Comparison of ENCODE assay signal across 17 cellular contexts in the genomic region with DNA sequence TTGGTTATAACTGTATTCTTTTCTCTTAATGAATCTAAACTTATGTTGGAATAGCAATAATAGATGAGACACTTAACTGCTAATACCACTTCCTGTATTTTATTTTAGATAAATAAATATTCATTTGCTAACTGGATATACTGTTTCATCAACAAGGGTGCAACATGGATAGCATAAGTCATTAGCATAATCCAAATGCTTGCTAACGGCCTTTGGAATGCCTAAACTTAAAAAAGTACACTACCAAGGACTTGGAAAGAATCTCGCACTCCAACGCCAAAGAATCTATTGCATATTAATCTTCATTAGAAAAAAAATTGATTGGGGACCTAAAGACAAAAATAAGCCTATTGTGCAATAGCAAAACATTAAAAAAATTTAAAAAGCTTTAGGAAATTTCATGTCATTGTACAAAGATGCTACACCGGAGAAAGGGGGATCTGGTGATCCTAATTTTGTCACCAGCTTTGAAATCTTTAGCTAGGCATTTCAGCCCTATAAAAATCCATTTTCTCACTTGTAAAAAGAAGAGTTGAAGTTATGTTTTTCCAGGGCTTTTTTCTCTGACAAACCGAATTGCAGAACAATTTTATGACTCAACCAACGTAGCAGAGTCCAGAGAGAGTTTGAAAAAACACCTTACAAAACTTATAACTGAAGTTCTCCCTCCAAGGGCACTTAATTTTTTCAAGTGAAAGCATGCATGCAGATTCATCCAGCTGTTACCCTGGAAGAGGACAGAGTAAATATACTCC. TPM values are rescaled to one million over a fixed set of nuclear protein-coding genes. Genes with fewer than 3 reads are reported as not detected.
DNase-seq lines count a peak whose midpoint lies in the region; ATAC-seq and TF ChIP-seq lines count a peak whose summit lies in the region.
"Had no signal": no experiment of that assay in that cellular context is flagged by ENCODE, and none has a peak within 500 bp of the region (broad histone marks: within the 10 kb centered on the region; RNA-seq: fewer than 3 reads in every experiment).

No MANE protein-coding gene starts in this region.

- H2BK12ac ChIP-seq in mesenchymal stem cell (ENCODE audit: low read length in 2 of 2) (no peak overlapping the region), neuronal stem cell (ENCODE audit: low read length) (no peak overlapping the region)

- no peak overlapping the region for H2BK5ac ChIP-seq in mesenchymal stem cell (ENCODE audit: low read depth, low read length, poor library complexity, severe bottlenecking)
- H2BK5ac ChIP-seq in neuronal stem cell (ENCODE audit: low read length) = no peak overlapping the region

- H4K91ac ChIP-seq in mesenchymal stem cell (ENCODE audit: low read length) = no peak overlapping the region
- H4K91ac ChIP-seq in neuronal stem cell (ENCODE audit: low read depth, low read length, poor library complexity) = no peak overlapping the region

- H3K36me3 ChIP-seq in mesenchymal stem cell (ENCODE audit: control insufficient read depth in 1 of 2, insufficient read depth in 2 of 2, low read depth in 1 of 2, low read length in 2 of 2) (peaks cover 0 to 4% of the 10 kb centered on the region in 2 experiments), tibial nerve (no peaks in the 10 kb centered on the region), neuronal stem cell (replicated peaks in 1 of 2; ENCODE audit: control insufficient read depth in 2 of 2, insufficient read depth in 2 of 2, low read length in 2 of 2) (no peaks in the 10 kb centered on the region)

- H3K4me1 Mint-ChIP-seq in chondrocyte (ENCODE audit: low read depth) = peaks cover 73% of the 10 kb centered on the region
- H3K4me1 Mint-ChIP-seq: central memory CD8-positive, alpha-beta T cell had no signal

- H3K9me3 Mint-ChIP-seq in chondrocyte (ENCODE audit: low read depth) = no peaks in the 10 kb centered on the region
- H3K9me3 Mint-ChIP-seq: activated T-helper 2 cell treated with anti-CD3 and anti-CD28 coated beads, Interferon-gamma antibody, Interleukin-2, Interleukin-4, amounts not matched to agents 10 μg/mL and 5 μg/mL and 100 μg/mL, durations not matched to agents 14 hours and 24 hours and 36 hours; CD4-positive, alpha-beta T cell; central memory CD8-positive, alpha-beta T cell; stimulated activated naive CD8-positive, alpha-beta T cell treated with anti-CD3 and anti-CD28 coated beads, Interleukin-15, Interleukin-2, amounts not matched to agents 100 ng/mL and 50 ng/mL, for 24 hours had no signal

- no peaks in the 10 kb centered on the region for H3K27me3 Mint-ChIP-seq in chondrocyte (ENCODE audit: low read depth)

- H2BK15ac ChIP-seq in mesenchymal stem cell (ENCODE audit: low read depth, poor library complexity, severe bottlenecking) = no peak overlapping the region
- H2BK15ac ChIP-seq in neuronal stem cell (ENCODE audit: low read length) = no peak overlapping the region

- H3K27ac ChIP-seq in mesenchymal stem cell (ENCODE audit: low read length, poor library complexity, severe bottlenecking) (peak overlapping the region; percentile 81), tibial nerve (peak overlapping the region; percentile 26 to 98 (median 94)), neuronal stem cell (replicated peaks; ENCODE audit: low read length) (no peak overlapping the region)

- H3K4me2 ChIP-seq in mesenchymal stem cell (ENCODE audit: low read length, poor library complexity, severe bottlenecking) (no peak overlapping the region), neuronal stem cell (ENCODE audit: insufficient read depth, low read length, poor library complexity, severe bottlenecking) (no peak overlapping the region)

- no peak for TF ChIP-seq POLR2A in tibial nerve (IDR thresholded peaks at IDR 0.05)

- H2AFZ ChIP-seq in mesenchymal stem cell (ENCODE audit: low read depth, low read length) (no peak overlapping the region), neuronal stem cell (ENCODE audit: low read length) (no peak overlapping the region)

- H3K4me1 ChIP-seq in mesenchymal stem cell (ENCODE audit: control insufficient read depth, insufficient read depth, low read depth, low read length) (peaks cover 5% of the 10 kb centered on the region), tibial nerve (peaks cover 0 to 58% (median 6%) of the 10 kb centered on the region in 4 donors), neuronal stem cell (ENCODE audit: control insufficient read depth in 2 of 2, insufficient read depth in 1 of 2, low read depth in 1 of 2, low read length in 2 of 2) (peaks cover 2 to 3% of the 10 kb centered on the region in 2 donors)

- H4K8ac ChIP-seq in mesenchymal stem cell (ENCODE audit: low read length) = no peak overlapping the region
- H4K8ac ChIP-seq in neuronal stem cell (ENCODE audit: low read depth, low read length) = no peak overlapping the region

- H3K9me3 ChIP-seq in mesenchymal stem cell (ENCODE audit: control insufficient read depth, low read length) (no peaks in the 10 kb centered on the region), tibial nerve (no peaks in the 10 kb centered on the region), neuronal stem cell (replicated peaks in 1 of 2; ENCODE audit: control insufficient read depth in 2 of 2, insufficient read depth in 1 of 2, low read depth in 1 of 2, low read length in 2 of 2) (no peaks in the 10 kb centered on the region)
- H3K9me3 ChIP-seq: mucosa of descending colon had no signal

- H3K27ac Mint-ChIP-seq in chondrocyte (ENCODE audit: unreplicated experiment) = peak overlapping the region; percentile 88
- H3K27ac Mint-ChIP-seq: activated T-helper 2 cell treated with anti-CD3 and anti-CD28 coated beads, Interferon-gamma antibody, Interleukin-2, Interleukin-4, amounts not matched to agents 10 μg/mL and 5 μg/mL and 100 μg/mL, durations not matched to agents 14 hours and 24 hours and 36 hours; CD4-positive, alpha-beta T cell; stimulated activated naive CD8-positive, alpha-beta T cell treated with anti-CD3 and anti-CD28 coated beads, Interleukin-15, Interleukin-2, amounts not matched to agents 100 ng/mL and 50 ng/mL, for 24 hours had no signal

- peak overlapping the region; percentile 86 for H3K4me3 Mint-ChIP-seq in chondrocyte (ENCODE audit: unreplicated experiment)
- H3K4me3 Mint-ChIP-seq: CD4-positive, alpha-beta T cell; central memory CD8-positive, alpha-beta T cell; stimulated activated naive CD8-positive, alpha-beta T cell treated with anti-CD3 and anti-CD28 coated beads, Interleukin-15, Interleukin-2, amounts not matched to agents 100 ng/mL and 50 ng/mL, for 24 hours had no signal

- H3K23ac ChIP-seq in mesenchymal stem cell (ENCODE audit: low read length in 2 of 2) (no peak overlapping the region), neuronal stem cell (ENCODE audit: low read depth, low read length, poor library complexity) (no peak overlapping the region)

- H3K18ac ChIP-seq in mesenchymal stem cell (ENCODE audit: low read depth in 1 of 2, low read length in 2 of 2) (no peak overlapping the region), neuronal stem cell (ENCODE audit: low read length) (no peak overlapping the region)

- H3K9ac ChIP-seq in mesenchymal stem cell (ENCODE audit: low read length) (peak overlapping the region; percentile 96), neuronal stem cell (ENCODE audit: low read depth, low read length, poor library complexity) (no peak overlapping the region)

- peaks cover 13% of the 10 kb centered on the region for H3K36me3 Mint-ChIP-seq in chondrocyte (ENCODE audit: low read depth)

- H3K79me1 ChIP-seq in mesenchymal stem cell (replicated peaks; ENCODE audit: low read length, poor library complexity, severe bottlenecking) (peaks cover 10% of the 10 kb centered on the region), neuronal stem cell (ENCODE audit: low read depth, low read length) (no peaks in the 10 kb centered on the region)

- no peak for TF ChIP-seq CTCF in chondrocyte (IDR thresholded peaks at IDR 0.05)
- no peak for TF ChIP-seq CTCF in tibial nerve (IDR thresholded peaks at IDR 0.05)

- H3K4me3 ChIP-seq in mesenchymal stem cell (ENCODE audit: insufficient read depth in 1 of 2, low read depth in 1 of 2, low read length in 2 of 2) = peak overlapping the region in 1 of 2 experiments; percentile 97
- H3K4me3 ChIP-seq in tibial nerve = peak overlapping the region in 3 of 4 donors; percentile 13 to 69 (median 16)
- no peak overlapping the region for H3K4me3 ChIP-seq in neuronal stem cell (ENCODE audit: low read length in 2 of 2)
- H3K4me3 ChIP-seq: mucosa of descending colon had no signal

- no peak for ATAC-seq in HG03521 (IDR thresholded peaks at IDR 0.05; ENCODE audit: unreplicated experiment)
- no peak for ATAC-seq in GM21576 (IDR thresholded peaks at IDR 0.05; ENCODE audit: unreplicated experiment)
- ATAC-seq: mucosa of descending colon had no signal

- 45% methylated on average over 3 of the region's 6 CpGs for WGBS in mesenchymal stem cell
- 22 to 24% methylated on average over 6 of the region's 6 CpGs for WGBS in tibial nerve, 2 donors
- no CpG with 5 or more reads among the region's 6 CpGs for WGBS in neuronal stem cell (ENCODE audit: extremely low coverage in 2 of 2, insufficient read length in 2 of 2, insufficient replicate concordance in 1 of 2), 2 donors

- peak in 1 of 2 donors; percentile 16 for TF ChIP-seq EP300 in tibial nerve (IDR thresholded peaks at IDR 0.05)

- no peak overlapping the region for H3K4ac ChIP-seq in mesenchymal stem cell (ENCODE audit: low read depth in 1 of 2, low read length in 2 of 2)
- no peak overlapping the region for H3K4ac ChIP-seq in neuronal stem cell (ENCODE audit: low read length)

- H3K27me3 ChIP-seq in mesenchymal stem cell (ENCODE audit: control insufficient read depth in 1 of 2, insufficient read depth in 1 of 2, low read length in 2 of 2) (no peaks in the 10 kb centered on the region), tibial nerve (no peaks in the 10 kb centered on the region), neuronal stem cell (ENCODE audit: control insufficient read depth in 3 of 3, insufficient read depth in 3 of 3, low read depth in 1 of 3, low read length in 3 of 3) (peaks cover 0 to 14% (median 9%) of the 10 kb centered on the region in 3 experiments)

- H2BK120ac ChIP-seq in mesenchymal stem cell (ENCODE audit: low read depth, low read length) = no peak overlapping the region
- no peak overlapping the region for H2BK120ac ChIP-seq in neuronal stem cell (ENCODE audit: low read depth, low read length)

- H2AK5ac ChIP-seq in mesenchymal stem cell (ENCODE audit: low read length, severe bottlenecking) (no peak overlapping the region), neuronal stem cell (ENCODE audit: low read depth, low read length) (no peak overlapping the region)

- DNase-seq in LHCN-M2 (ENCODE audit: low read depth) (peak; percentile 76), chondrocyte (ENCODE audit: low spot score) (no peak), mesenchymal stem cell (peak; percentile 40), tibial nerve (ENCODE audit: low spot score in 2 of 2) (no peak), neuronal stem cell (ENCODE audit: low spot score) (no peak), NCI-H82 (lab: John Stamatoyannopoulos, UW) (no peak)
- DNase-seq: activated CD4-positive, alpha-beta T cell treated with anti-CD3 and anti-CD28 coated beads, Interleukin-2, amount 50 U/mL, for 48 hours; CD4-positive, alpha-beta T cell; H7; mucosa of descending colon; NCI-H510A; T1000 had no signal

- no peak overlapping the region for H3K14ac ChIP-seq in mesenchymal stem cell (ENCODE audit: low read length in 2 of 2)
- no peak overlapping the region for H3K14ac ChIP-seq in neuronal stem cell (ENCODE audit: low read length)

RNA-seq across cellular contexts. Expression of a gene that starts 4.1 kb away (rescaled TPM):
- total RNA-seq in LHCN-M2 (2014; rRNA removed) (31.3 and 41.0 TPM in 2 replicates), chondrocyte (170 to 405 TPM (median 177 TPM) in 3 replicates), tibial nerve (10 to 100 TPM; 54.3 to 81.5 (median 61.2) TPM)
- polyA plus RNA-seq in LHCN-M2 (2012) = 17.8 TPM
- polyA plus RNA-seq in mesenchymal stem cell (2013, experiment 1 of 2) = 16.7 TPM
- 13.8 TPM for polyA plus RNA-seq in mesenchymal stem cell (2013, experiment 2 of 2)
- polyA plus RNA-seq in neuronal stem cell (2013, experiment 1 of 2) = 2.7 TPM
- 2.5 TPM for polyA plus RNA-seq in neuronal stem cell (2013, experiment 2 of 2)
- total RNA-seq: activated T-helper 2 cell treated with anti-CD3 and anti-CD28 coated beads, Interferon-gamma antibody, Interleukin-2, Interleukin-4, amounts not matched to agents 10 μg/mL and 5 μg/mL and 100 μg/mL, durations not matched to agents 14 hours and 24 hours and 36 hours; CD4-positive, alpha-beta T cell had no signal

Comparison
In these comparisons a context has a peak if more than half of its experiments do, and no peak if none do; other contexts are left out.
1. DNase-seq: peak in LHCN-M2 (single experiment) and mesenchymal stem cell (single experiment); none in chondrocyte (single experiment), tibial nerve (0 of 2), neuronal stem cell (single experiment) and NCI-H82 (single experiment).
2. H3K4me3 ChIP-seq: peak in tibial nerve (3 of 4); none in neuronal stem cell (0 of 2).